ENCODE assay signal across 31 cellular contexts in genomic region chr17:74888440-74888839, GRCh38. TPM values are rescaled to one million over a fixed set of nuclear protein-coding genes. Genes with fewer than 3 reads are reported as not detected.
"Had no signal": no experiment of that assay in that cellular context is flagged by ENCODE, and none has a peak within 500 bp of the region (broad histone marks: within the 10 kb centered on the region; RNA-seq: fewer than 3 reads in every experiment).

No MANE protein-coding gene starts in this region.

- H3K4me1 Mint-ChIP-seq: endodermal cell; neural crest cell; stimulated activated memory B cell treated with anti-CD40 and anti-IgM and Interleukin-4, amounts not matched to agents 10 μg/mL and 1 μg/mL and 100 μg/mL, for 72 hours had no signal

- H3K27me3 ChIP-seq: testis had no signal

- H3K9me3 Mint-ChIP-seq: endodermal cell; memory B cell; natural killer cell treated with Interleukin-12 subunit alpha and Interleukin-12 subunit beta and Interleukin-15 and Interleukin-18, amount 100 ng/mL, for 72 hours; neural crest cell; stimulated activated memory B cell treated with anti-CD40 and anti-IgM and Interleukin-4, amounts not matched to agents 10 μg/mL and 1 μg/mL and 100 μg/mL, for 72 hours; type B pancreatic cell had no signal

- H3K27ac ChIP-seq: dorsolateral prefrontal cortex, epithelial cell of prostate, gastrocnemius medialis, prostate gland, skin epidermis, spleen, testis, tibial artery had no signal

- H3K27ac Mint-ChIP-seq: endodermal cell; memory B cell; natural killer cell treated with Interleukin-12 subunit alpha and Interleukin-12 subunit beta and Interleukin-15 and Interleukin-18, amount 100 ng/mL, for 72 hours; stimulated activated memory B cell treated with anti-CD40 and anti-IgM and Interleukin-4, amounts not matched to agents 10 μg/mL and 1 μg/mL and 100 μg/mL, for 72 hours; type B pancreatic cell had no signal

- ATAC-seq: esophagus mucosa; gastrocnemius medialis; left colon; natural killer cell treated with Interleukin-12 subunit alpha and Interleukin-12 subunit beta and Interleukin-15 and Interleukin-18, amount 100 ng/mL, for 72 hours; right cardiac atrium; stimulated activated memory B cell treated with anti-CD40 and anti-IgM and Interleukin-4, amounts not matched to agents 10 μg/mL and 1 μg/mL and 100 μg/mL, for 72 hours; stimulated activated naive CD8-positive, alpha-beta T cell treated with anti-CD3 and anti-CD28 coated beads, Interleukin-15, Interleukin-2, amounts not matched to agents 100 U/mL and 50 U/mL, for 24 hours had no signal

- H3K4me3 Mint-ChIP-seq: endodermal cell; memory B cell; natural killer cell treated with Interleukin-12 subunit alpha and Interleukin-12 subunit beta and Interleukin-15 and Interleukin-18, amount 100 ng/mL, for 72 hours; neural crest cell; stimulated activated memory B cell treated with anti-CD40 and anti-IgM and Interleukin-4, amounts not matched to agents 10 μg/mL and 1 μg/mL and 100 μg/mL, for 72 hours; type B pancreatic cell had no signal

- H3K4me3 ChIP-seq: dorsolateral prefrontal cortex, gastrocnemius medialis, lung, prostate gland, skin epidermis, spleen, testis, tibial artery had no signal

- H3K36me3 ChIP-seq: gastrocnemius medialis, prostate gland, spleen, tibial artery had no signal

- DNase-seq: dorsolateral prefrontal cortex; effector CD8-positive, alpha-beta T cell; endodermal cell; foreskin fibroblast; gastrocnemius medialis; head of caudate nucleus; kidney glomerular epithelial cell; left colon; right cardiac atrium; spleen; stimulated activated CD4-positive, alpha-beta T cell treated with anti-CD3 and anti-CD28 coated beads, Interleukin-4, amount 100 ng/mL, for 4 hours; stimulated activated naive CD8-positive, alpha-beta T cell treated with anti-CD3 and anti-CD28 coated beads, Interleukin-15, Interleukin-2, amounts not matched to agents 100 U/mL and 50 U/mL, for 24 hours; substantia nigra; testis; tibial artery had no signal

- H3K9me3 ChIP-seq: gastrocnemius medialis, prostate gland, spleen, testis, tibial artery had no signal

- H3K36me3 Mint-ChIP-seq: memory B cell; natural killer cell treated with Interleukin-12 subunit alpha and Interleukin-12 subunit beta and Interleukin-15 and Interleukin-18, amount 100 ng/mL, for 72 hours; stimulated activated memory B cell treated with anti-CD40 and anti-IgM and Interleukin-4, amounts not matched to agents 10 μg/mL and 1 μg/mL and 100 μg/mL, for 72 hours; type B pancreatic cell had no signal

RNA-seq across cellular contexts. Expression of gene FADS6, which starts 5.0 kb away (rescaled TPM):
- total RNA-seq: gastrocnemius medialis; glomerular endothelial cell; lung; mononuclear cell; natural killer cell treated with Interleukin-12 subunit alpha and Interleukin-12 subunit beta and Interleukin-15 and Interleukin-18, amount 100 ng/mL, for 72 hours; neural crest cell; osteocyte; prostate gland; right cardiac atrium had no signal
- polyA plus RNA-seq: lung had no signal

RNA-seq across cellular contexts. Expression of gene GRIN2C, which starts 28.8 kb away (rescaled TPM):
- total RNA-seq: esophagus mucosa; mononuclear cell; natural killer cell treated with Interleukin-12 subunit alpha and Interleukin-12 subunit beta and Interleukin-15 and Interleukin-18, amount 100 ng/mL, for 72 hours had no signal

RNA-seq across cellular contexts. Expression of gene USH1G, which starts 34.6 kb away (rescaled TPM):
- total RNA-seq: cerebellum; gastrocnemius medialis; glomerular endothelial cell; lung; mononuclear cell; natural killer cell treated with Interleukin-12 subunit alpha and Interleukin-12 subunit beta and Interleukin-15 and Interleukin-18, amount 100 ng/mL, for 72 hours; neural crest cell; osteocyte; spleen had no signal
- polyA plus RNA-seq: liver, spleen had no signal

RNA-seq across cellular contexts. Expression of gene OTOP2, which starts 35.6 kb away (rescaled TPM):
- total RNA-seq: cerebellum; dorsolateral prefrontal cortex; endodermal cell; glomerular endothelial cell; liver; lung; mononuclear cell; natural killer cell treated with Interleukin-12 subunit alpha and Interleukin-12 subunit beta and Interleukin-15 and Interleukin-18, amount 100 ng/mL, for 72 hours; neural crest cell; osteocyte; right cardiac atrium; spleen; urinary bladder had no signal
- polyA plus RNA-seq: liver, lung, right cardiac atrium, spleen, urinary bladder had no signal
